8 cellular contexts compared by ENCODE assay signal in the genomic region with DNA sequence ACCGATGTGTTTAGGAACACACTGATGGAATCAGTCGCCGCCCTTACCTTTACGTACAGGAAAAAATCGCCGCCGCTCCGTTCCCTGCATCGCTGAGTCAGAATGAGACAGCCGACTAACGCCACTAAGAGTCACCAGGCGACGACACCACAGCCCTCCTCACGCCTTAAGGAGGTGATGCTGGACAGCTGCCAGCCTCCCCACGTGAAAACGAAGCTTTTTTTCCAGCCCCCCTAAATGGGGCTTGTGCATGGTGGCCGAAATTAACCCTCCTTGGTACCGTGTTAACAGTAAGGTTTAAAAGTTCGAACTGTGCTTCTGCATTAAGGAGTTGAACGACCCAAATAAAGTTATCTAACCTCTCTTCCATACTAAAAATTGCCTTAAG. TPM values are rescaled to one million over a fixed set of nuclear protein-coding genes. Genes with fewer than 3 reads are reported as not detected.
DNase-seq lines count a peak whose midpoint lies in the region; ATAC-seq and TF ChIP-seq lines count a peak whose summit lies in the region.

No MANE protein-coding gene starts in this region.

- H3K9me3 ChIP-seq in DOHH2 (ENCODE audit: control insufficient read depth, insufficient read depth, low read length): no peaks in the 10 kb centered on the region
- H3K9me3 ChIP-seq in duodenal mucosa (ENCODE audit: control insufficient read depth in 1 of 2, low read length in 2 of 2): no peaks in the 10 kb centered on the region

- H2BK15ac ChIP-seq in mesendoderm (replicated peaks; ENCODE audit: low read depth): no peak overlapping the region

- H3K4ac ChIP-seq in mesendoderm (ENCODE audit: low read depth, low read length): peak overlapping the region; percentile 20

- no peak overlapping the region for H2AK5ac ChIP-seq in mesendoderm (ENCODE audit: low read length)

- H3K4me2 ChIP-seq in DOHH2 (ENCODE audit: low read length): peak overlapping the region; percentile 76
- peak overlapping the region; percentile 88 for H3K4me2 ChIP-seq in KMS-11
- peak overlapping the region; percentile 84 for H3K4me2 ChIP-seq in mesendoderm (ENCODE audit: low read length)

- peak; percentile 49 for ATAC-seq in GM21619 (IDR thresholded peaks at IDR 0.05; ENCODE audit: unreplicated experiment)

- DNase-seq in activated CD4-positive, alpha-beta T cell treated with anti-CD3 and anti-CD28 coated beads, Interleukin-2, amount 50 U/mL, for 24 hours (ENCODE audit: low read depth in 1 of 2, low spot score in 1 of 2): peak; percentile 21 to 49
- DNase-seq in mesendoderm (peak; percentile 63), HuH-7 (ENCODE audit: low spot score) (no peak)
- peak; percentile 51 to 54 for DNase-seq in stimulated activated CD8-positive, alpha-beta memory T cell treated with anti-CD3 and anti-CD28 coated beads, Interleukin-2, amount 100 ng/mL, for 48 hours (ENCODE audit: low read depth in 2 of 2)

- peaks cover 13% of the 10 kb centered on the region for H3K79me1 ChIP-seq in mesendoderm (ENCODE audit: low read length)

- peaks cover 12% of the 10 kb centered on the region; the same call in 1 of the 2 replicates for H4K20me1 ChIP-seq in DOHH2 (ENCODE audit: control insufficient read depth, insufficient read depth, low read depth, low read length)
- no peaks in the 10 kb centered on the region for H4K20me1 ChIP-seq in KMS-11 (ENCODE audit: insufficient read depth)

- no peak overlapping the region for H2BK5ac ChIP-seq in mesendoderm (ENCODE audit: low read length)

- H3K23ac ChIP-seq in mesendoderm (ENCODE audit: low read length): no peak overlapping the region

- peaks cover 31% of the 10 kb centered on the region for H3K4me1 ChIP-seq in DOHH2 (ENCODE audit: control insufficient read depth, low read length)
- H3K4me1 ChIP-seq in KMS-11 (ENCODE audit: low read depth, poor library complexity, severe bottlenecking): peaks cover 25% of the 10 kb centered on the region
- peaks cover 16 to 21% of the 10 kb centered on the region in 2 donors for H3K4me1 ChIP-seq in duodenal mucosa (ENCODE audit: control insufficient read depth in 1 of 2, insufficient read depth in 2 of 2, low read length in 2 of 2)
- peaks cover 3% of the 10 kb centered on the region for H3K4me1 ChIP-seq in mesendoderm (ENCODE audit: control insufficient read depth, low read depth, low read length)

- H3K27me3 ChIP-seq in DOHH2 (ENCODE audit: control insufficient read depth, low read length): no peaks in the 10 kb centered on the region
- H3K27me3 ChIP-seq in KMS-11 (ENCODE audit: insufficient read depth, low read depth): no peaks in the 10 kb centered on the region
- H3K27me3 ChIP-seq in duodenal mucosa (ENCODE audit: control insufficient read depth in 1 of 2, insufficient read depth in 2 of 2, low read length in 2 of 2): no peaks in the 10 kb centered on the region
- H3K27me3 ChIP-seq in mesendoderm (ENCODE audit: insufficient read depth, low read length, poor library complexity): no peaks in the 10 kb centered on the region

- no CpG with 5 or more reads among the region's 20 CpGs for WGBS in mesendoderm (ENCODE audit: extremely low coverage, insufficient coverage, low lambda C conversion rate)

- H3K18ac ChIP-seq in mesendoderm (ENCODE audit: low read length): no peak overlapping the region

- H3K27ac ChIP-seq in DOHH2 (ENCODE audit: low read depth, low read length): peak overlapping the region; percentile 41
- H3K27ac ChIP-seq in KMS-11: peak overlapping the region; percentile 85
- peak overlapping the region; percentile 82 for H3K27ac ChIP-seq in duodenal mucosa (ENCODE audit: low read depth, low read length)
- peak overlapping the region; percentile 31 for H3K27ac ChIP-seq in mesendoderm (ENCODE audit: low read depth, low read length)

- no peaks in the 10 kb centered on the region for H3K9me2 ChIP-seq in DOHH2 (replicated peaks; ENCODE audit: control insufficient read depth, low read length)

- no peak overlapping the region for H2BK120ac ChIP-seq in mesendoderm (ENCODE audit: low read depth, low read length)

- H3K4me3 ChIP-seq in DOHH2 (ENCODE audit: low read length) (peak overlapping the region; percentile 99), KMS-11 (IDR thresholded peaks at IDR 0.05; ENCODE audit: insufficient read depth, low read depth, low read length) (no peak overlapping the region), duodenal mucosa (ENCODE audit: low read depth in 1 of 2, low read length in 2 of 2) (peak overlapping the region; percentile 90 to 97), mesendoderm (ENCODE audit: low read length) (peak overlapping the region; percentile 94)

- H4K8ac ChIP-seq in mesendoderm (ENCODE audit: low read depth, low read length): no peak overlapping the region

- TF ChIP-seq CTCF in DOHH2 (IDR thresholded peaks at IDR 0.05; ENCODE audit: low read depth, low read length, poor library complexity, severe bottlenecking): no peak
- TF ChIP-seq CTCF in KMS-11 (conservative IDR thresholded peaks at IDR 0.05; ENCODE audit: low read depth, low read length): no peak

- H3F3A ChIP-seq in DOHH2 (ENCODE audit: control insufficient read depth, insufficient read depth): peaks cover 2% of the 10 kb centered on the region; the same call in 1 of the 2 replicates

- H2AFZ ChIP-seq in KMS-11 (ENCODE audit: low read depth): peak overlapping the region; percentile 86

- H3K79me2 ChIP-seq in DOHH2 (ENCODE audit: control insufficient read depth, low read length) (peaks cover 57% of the 10 kb centered on the region), KMS-11 (ENCODE audit: insufficient read depth, low read depth) (peaks cover 30% of the 10 kb centered on the region), mesendoderm (ENCODE audit: control insufficient read depth, insufficient read depth, low read length) (peaks cover 28% of the 10 kb centered on the region)

- peaks cover 51% of the 10 kb centered on the region for H3K36me3 ChIP-seq in DOHH2 (ENCODE audit: control insufficient read depth, low read length)
- no peaks in the 10 kb centered on the region for H3K36me3 ChIP-seq in KMS-11 (ENCODE audit: insufficient read depth)
- peaks cover 15 to 37% of the 10 kb centered on the region in 2 donors for H3K36me3 ChIP-seq in duodenal mucosa (ENCODE audit: control insufficient read depth in 1 of 2, insufficient read depth in 2 of 2, low read length in 2 of 2)
- H3K36me3 ChIP-seq in mesendoderm (ENCODE audit: control insufficient read depth, insufficient read depth, low read length): peaks cover 12% of the 10 kb centered on the region

- peak overlapping the region; percentile 90 for H3K9ac ChIP-seq in KMS-11
- peak overlapping the region; percentile 81 to 98 for H3K9ac ChIP-seq in duodenal mucosa (ENCODE audit: low read depth in 1 of 2, low read length in 2 of 2)
- H3K9ac ChIP-seq in mesendoderm (ENCODE audit: low read length): peak overlapping the region; percentile 91

- H4K5ac ChIP-seq in mesendoderm (ENCODE audit: low read length): no peak overlapping the region

- peak overlapping the region; percentile 95 for H3K56ac ChIP-seq in mesendoderm (ENCODE audit: low read length)

RNA-seq across cellular contexts. Expression of gene DNTTIP2, which starts 0.5 kb away (rescaled TPM):
- 132 TPM for polyA plus RNA-seq in mesendoderm (2013, experiment 1 of 2)
- 129 TPM for polyA plus RNA-seq in mesendoderm (2013, experiment 2 of 2)

RNA-seq across cellular contexts. Expression of gene GCLM, which starts 30.7 kb away (rescaled TPM):
- polyA plus RNA-seq in mesendoderm (2013, experiment 1 of 2): 10.8 TPM
- polyA plus RNA-seq in mesendoderm (2013, experiment 2 of 2): 11.9 TPM

Comparison
In these comparisons a context has a peak if more than half of its experiments do, and no peak if none do; other contexts are left out.
1. H3K27ac ChIP-seq: peak in every context shown above with its lines; median percentile 85 in KMS-11; 82 in duodenal mucosa; 41 in DOHH2; 31 in mesendoderm.